1 cellular context compared by ENCODE assay signal in genomic region chr19:16737909-16738308, GRCh38.
TF ChIP-seq lines count a peak whose summit lies in the region.

No MANE protein-coding gene starts in this region.

TF ChIP-seq in K562, 482 proteins besides CTCF, POLR2A, EP300 and RAD21 (continued from another document):
- TF ChIP-seq ZBTB40 (IDR thresholded peaks at IDR 0.05) (peak; percentile 79), ZBTB40 (CRISPR knock-in tag; IDR thresholded peaks at IDR 0.05) (no peak), ZNF146 (CRISPR knock-in tag; IDR thresholded peaks at IDR 0.05; ENCODE audit: unreplicated experiment) (no peak)
